In the genomic region with DNA sequence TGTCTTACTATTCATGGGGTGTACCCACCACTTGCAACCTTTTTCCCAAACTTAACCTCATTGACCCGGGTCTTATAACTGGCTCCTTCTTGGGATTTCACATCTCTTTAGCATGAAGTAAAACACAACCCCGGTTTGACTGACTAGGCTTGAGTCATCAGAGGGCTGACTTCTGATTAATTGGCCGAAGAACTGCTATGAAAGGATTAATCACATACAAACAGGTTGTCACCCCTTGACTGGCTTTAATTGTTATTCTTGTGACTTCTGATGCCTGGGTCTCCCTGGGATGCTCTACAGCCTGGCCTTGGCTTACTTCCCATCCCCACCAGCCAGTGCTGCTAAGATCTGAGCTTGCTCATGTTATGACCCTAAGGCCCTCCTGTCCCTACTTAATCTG, we compare ENCODE assay signal across 27 cellular contexts. TPM values are rescaled to one million over a fixed set of nuclear protein-coding genes. Genes with fewer than 3 reads are reported as not detected.
DNase-seq lines count a peak whose midpoint lies in the region; ATAC-seq and TF ChIP-seq lines count a peak whose summit lies in the region.
"Had no signal": no experiment of that assay in that cellular context is flagged by ENCODE, and none has a peak within 500 bp of the region (broad histone marks: within the 10 kb centered on the region; RNA-seq: fewer than 3 reads in every experiment).

No MANE protein-coding gene starts in this region.

- H3K36me3 ChIP-seq in RWPE2 (ENCODE audit: low read depth) = no peaks in the 10 kb centered on the region
- H3K36me3 ChIP-seq: lower lobe of right lung, SJCRH30, upper lobe of left lung had no signal

- no peaks in the 10 kb centered on the region for H3K36me3 Mint-ChIP-seq in T-helper 17 cell (ENCODE audit: low read depth)
- H3K36me3 Mint-ChIP-seq: activated naive CD8-positive, alpha-beta T cell treated with anti-CD3 and anti-CD28 coated beads, Interleukin-2, amount 10 ng/mL, durations not matched to agents 7 days and 5 days had no signal

- H3K4me1 ChIP-seq in RWPE2 (ENCODE audit: insufficient read depth, poor library complexity, severe bottlenecking) (peaks cover 6% of the 10 kb centered on the region), foreskin keratinocyte (no peaks in the 10 kb centered on the region)
- H3K4me1 ChIP-seq: lower lobe of right lung had no signal

- H3K27me3 ChIP-seq in RWPE2 (ENCODE audit: insufficient read depth, poor library complexity, severe bottlenecking) (no peaks in the 10 kb centered on the region), foreskin keratinocyte (no peaks in the 10 kb centered on the region)
- H3K27me3 ChIP-seq: SJCRH30, upper lobe of left lung had no signal

- H3K27ac ChIP-seq in RWPE2 (ENCODE audit: poor library complexity, severe bottlenecking) (no peak overlapping the region), foreskin keratinocyte (no peak overlapping the region)
- H3K27ac ChIP-seq: C4-2B, lower lobe of right lung, SJCRH30, upper lobe of left lung had no signal

- ATAC-seq in RWPE2 (ENCODE audit: low read depth) (peak; percentile 27; the same call in 1 of the 3 replicates), foreskin keratinocyte (peak; percentile 72), T-helper 17 cell (no peak)
- ATAC-seq: activated CD8-positive, alpha-beta T cell treated with anti-CD3 and anti-CD28 coated beads, Interleukin-2, amount 10 ng/mL, durations not matched to agents 7 days and 5 days; lower lobe of right lung had no signal

- H3K27ac Mint-ChIP-seq in T-helper 17 cell = no peak overlapping the region
- H3K27ac Mint-ChIP-seq: activated CD8-positive, alpha-beta T cell treated with anti-CD3 and anti-CD28 coated beads, Interleukin-2, amount 10 ng/mL, durations not matched to agents 7 days and 5 days; activated naive CD8-positive, alpha-beta T cell treated with anti-CD3 and anti-CD28 coated beads, Interleukin-2, amount 10 ng/mL, durations not matched to agents 7 days and 5 days; nephron progenitor cell had no signal

- H3K4me1 Mint-ChIP-seq in T-helper 17 cell = no peaks in the 10 kb centered on the region
- H3K4me1 Mint-ChIP-seq: nephron progenitor cell had no signal

- H3K4me3 ChIP-seq in RWPE2 (ENCODE audit: severe bottlenecking) = no peak overlapping the region
- H3K4me3 ChIP-seq: lower lobe of right lung, SJCRH30, upper lobe of left lung had no signal

- no peaks in the 10 kb centered on the region for H3K9me3 ChIP-seq in RWPE2 (ENCODE audit: severe bottlenecking)
- no peaks in the 10 kb centered on the region for H3K9me3 ChIP-seq in T-helper 17 cell (ENCODE audit: control insufficient read depth, low read length, poor library complexity, severe bottlenecking)
- H3K9me3 ChIP-seq: Caco-2, lower lobe of right lung, SJCRH30, upper lobe of left lung had no signal

- no peak for TF ChIP-seq CTCF in RWPE2 (IDR thresholded peaks at IDR 0.05; ENCODE audit: poor library complexity, severe bottlenecking)
- TF ChIP-seq CTCF in foreskin keratinocyte (conservative IDR thresholded peaks at IDR 0.05) = no peak

- peaks cover 15% of the 10 kb centered on the region for H3K27me3 Mint-ChIP-seq in T-helper 17 cell

- peak; percentile 21 for DNase-seq in HPDE6-E6E7 (ENCODE audit: extremely low spot score)
- no peak for DNase-seq in RWPE2 (ENCODE audit: low spot score)
- DNase-seq in foreskin keratinocyte = peak in 1 of 2 donors; percentile 26
- DNase-seq in stimulated activated CD4-positive, alpha-beta T cell treated with anti-CD3 and anti-CD28 coated beads, Interleukin-4, amount 100 ng/mL, for 1 hour = no peak
- DNase-seq in T-helper 17 cell = no peak
- DNase-seq in superior temporal gyrus (ENCODE audit: extremely low spot score) = no peak
- DNase-seq in NCI-H526 treated with DMSO at 0.1 percent for 48 hours (lab: John Stamatoyannopoulos, UW) = no peak
- DNase-seq: activated CD4-positive, CD25-positive, alpha-beta regulatory T cell treated with anti-CD3 and anti-CD28 coated beads, Interleukin-2, amount 50 U/mL, for 72 hours; activated CD8-positive, alpha-beta T cell treated with anti-CD3 and anti-CD28 coated beads, Interleukin-2, amount 10 ng/mL, durations not matched to agents 7 days and 5 days; activated effector memory CD4-positive, alpha-beta T cell treated with Interleukin-2 at 50 U/mL for 16 hours; activated naive CD8-positive, alpha-beta T cell treated with anti-CD3 and anti-CD28 coated beads, Interleukin-2, amount 10 ng/mL, durations not matched to agents 7 days and 5 days; activated T-cell treated with anti-CD3 and anti-CD28 coated beads for 4 hours; Caco-2; cerebellar nuclear complex; DND-41; lower lobe of right lung; NCI-H1092 treated with DMSO at 0.1 percent for 48 hours; NCI-H1930; NCI-H524 treated with DMSO at 0.1 percent for 48 hours; nephron progenitor cell; NK-92 treated with Interleukin-12 subunit alpha and Interleukin-12 subunit beta, amount 100 ng/mL, for 24 hours; SJCRH30; upper lobe of left lung had no signal

- no peak overlapping the region for H3K4me3 Mint-ChIP-seq in T-helper 17 cell
- H3K4me3 Mint-ChIP-seq: activated CD8-positive, alpha-beta T cell treated with anti-CD3 and anti-CD28 coated beads, Interleukin-2, amount 10 ng/mL, durations not matched to agents 7 days and 5 days; activated naive CD8-positive, alpha-beta T cell treated with anti-CD3 and anti-CD28 coated beads, Interleukin-2, amount 10 ng/mL, durations not matched to agents 7 days and 5 days; nephron progenitor cell had no signal

RNA-seq across cellular contexts. Expression of a gene that starts 8.8 kb away (rescaled TPM):
- total RNA-seq in foreskin keratinocyte = 0.35 and 0.51 TPM in 2 replicates
- 0.18 and 0.23 TPM in 2 replicates for polyA plus RNA-seq in foreskin keratinocyte
- total RNA-seq in T-helper 17 cell = under 1 TPM; 0.81 to 0.99 TPM

RNA-seq across cellular contexts. Expression of a gene that starts 35.4 kb away (rescaled TPM):
- total RNA-seq in foreskin keratinocyte = 0.07 TPM in 1 of 2 replicates, not detected in the other
- polyA plus RNA-seq in foreskin keratinocyte = 0.03 and 0.10 TPM in 2 replicates
- total RNA-seq in T-helper 17 cell = not detected
- total RNA-seq: activated CD8-positive, alpha-beta T cell treated with anti-CD3 and anti-CD28 coated beads, Interleukin-2, amount 10 ng/mL, durations not matched to agents 7 days and 5 days; activated naive CD8-positive, alpha-beta T cell treated with anti-CD3 and anti-CD28 coated beads, Interleukin-2, amount 10 ng/mL, durations not matched to agents 7 days and 5 days; dermis microvascular lymphatic vessel endothelial cell; osteocyte; T-helper 1 cell treated with Interleukin-12 subunit alpha and Interleukin-12 subunit beta and Interleukin-4 antibody, amounts not matched to agents 30 ng/mL and 1 ng/mL, for 36 hours had no signal
